In genomic region chr1:109395602-109396512, GRCh38 we compare ENCODE assay signal across 9 cellular contexts. TPM values are rescaled to one million over a fixed set of nuclear protein-coding genes. Genes with fewer than 3 reads are reported as not detected.
DNase-seq lines count a peak whose midpoint lies in the region; ATAC-seq and TF ChIP-seq lines count a peak whose summit lies in the region.
"Had no signal": no experiment of that assay in that cellular context is flagged by ENCODE, and none has a peak within 500 bp of the region (broad histone marks: within the 10 kb centered on the region; RNA-seq: fewer than 3 reads in every experiment).

No MANE protein-coding gene starts in this region.

- TF ChIP-seq POLR2A in Peyer's patch (IDR thresholded peaks at IDR 0.05) (no peak), prostate gland (IDR thresholded peaks at IDR 0.05) (no peak)

- H3K4me2 ChIP-seq in fibroblast of lung (ENCODE audit: extremely low read depth, insufficient read depth, low read length): peak overlapping the region; percentile 78

- peak; percentile 56 for DNase-seq in ELR (ENCODE audit: low read depth)
- DNase-seq in Peyer's patch: peak in 1 of 3 donors; percentile 58
- DNase-seq in fibroblast of lung (ENCODE audit: low read depth in 2 of 2): peak; percentile 30 to 79
- DNase-seq in prostate gland (ENCODE audit: low spot score): no peak
- DNase-seq in stimulated activated naive CD8-positive, alpha-beta T cell treated with anti-CD3 and anti-CD28 coated beads, Interleukin-15, Interleukin-2, amounts not matched to agents 100 U/mL and 50 U/mL, for 24 hours: no peak
- no peak for DNase-seq in anterior cingulate cortex (lab: John Stamatoyannopoulos, UW)
- no peak for DNase-seq in DMS79 (lab: John Stamatoyannopoulos, UW)

- H3K36me3 ChIP-seq in Peyer's patch (peaks cover 0 to 3% (median 0%) of the 10 kb centered on the region in 3 donors), fibroblast of lung (ENCODE audit: control insufficient read depth, insufficient read depth, low read length) (no peaks in the 10 kb centered on the region), prostate gland (no peaks in the 10 kb centered on the region)

- no peaks in the 10 kb centered on the region for H4K20me1 ChIP-seq in fibroblast of lung (ENCODE audit: control insufficient read depth, extremely low read depth, insufficient read depth, low read length)

- intact Hi-C loops in prostate gland (cut with DNase I): no loop called here

- H3K79me2 ChIP-seq in fibroblast of lung (ENCODE audit: control insufficient read depth, insufficient read depth, low read length): peaks cover 2% of the 10 kb centered on the region

- H3K4me1 ChIP-seq in Peyer's patch (peaks cover 0 to 54% (median 14%) of the 10 kb centered on the region in 4 donors), fibroblast of lung (ENCODE audit: control insufficient read depth, extremely low read depth, insufficient read depth, low read length) (peaks cover 18% of the 10 kb centered on the region), prostate gland (replicated peaks) (peaks cover 21% of the 10 kb centered on the region)

- H3K27ac ChIP-seq in Peyer's patch (peak overlapping the region in 3 of 4 donors; percentile 61 to 92 (median 88)), fibroblast of lung (ENCODE audit: insufficient read depth, low read length) (no peak overlapping the region), prostate gland (peak overlapping the region; percentile 59 to 72)

- H3K9ac ChIP-seq in fibroblast of lung (ENCODE audit: insufficient read depth, low read length): no peak overlapping the region

- 67% methylated on average over 5 of the region's 5 CpGs for WGBS in prostate gland

- no peak for TF ChIP-seq CTCF in Peyer's patch (IDR thresholded peaks at IDR 0.05)
- no peak for TF ChIP-seq CTCF in fibroblast of lung (conservative IDR thresholded peaks at IDR 0.05 in 1 of 2, IDR thresholded peaks at IDR 0.05 in 1 of 2; ENCODE audit: low read depth in 1 of 2, low read length in 2 of 2)
- no peak for TF ChIP-seq CTCF in prostate gland (IDR thresholded peaks at IDR 0.05)

- H3K9me3 ChIP-seq in Peyer's patch: no peaks in the 10 kb centered on the region
- H3K9me3 ChIP-seq in fibroblast of lung (ENCODE audit: control insufficient read depth, insufficient read depth, low read depth, low read length): no peaks in the 10 kb centered on the region
- H3K9me3 ChIP-seq in prostate gland: no peaks in the 10 kb centered on the region
- H3K9me3 ChIP-seq: mucosa of descending colon had no signal

- no peaks in the 10 kb centered on the region for H3K27me3 ChIP-seq in Peyer's patch
- H3K27me3 ChIP-seq in fibroblast of lung (ENCODE audit: control insufficient read depth, insufficient read depth, low read length): no peaks in the 10 kb centered on the region
- no peaks in the 10 kb centered on the region for H3K27me3 ChIP-seq in prostate gland (replicated peaks; ENCODE audit: insufficient read depth)

- ATAC-seq in stimulated activated naive CD8-positive, alpha-beta T cell treated with anti-CD3 and anti-CD28 coated beads, Interleukin-15, Interleukin-2, amounts not matched to agents 100 U/mL and 50 U/mL, for 24 hours: no peak
- ATAC-seq in GM19397 (IDR thresholded peaks at IDR 0.05; ENCODE audit: unreplicated experiment): no peak

- H3K4me3 ChIP-seq in Peyer's patch (peak overlapping the region in 2 of 4 donors; percentile 78 to 93), fibroblast of lung (replicated peaks in 1 of 4; ENCODE audit: control extremely low read depth in 1 of 4, insufficient read depth in 1 of 4, low read depth in 3 of 4, low read length in 4 of 4) (peak overlapping the region in 2 of 4 experiments; percentile 67 to 72), prostate gland (peak overlapping the region in 1 of 2 donors; percentile 61)
- H3K4me3 ChIP-seq: mucosa of descending colon had no signal

- no peak overlapping the region for H2AFZ ChIP-seq in fibroblast of lung (ENCODE audit: low read length)

RNA-seq across cellular contexts. Expression of gene SORT1, which starts 1.9 kb away (rescaled TPM):
- total RNA-seq in Peyer's patch (100 to 1,000 TPM in 2 of 4 donors, 10 to 100 TPM in 2; 24.8 to 124 (median 96.0) TPM), fibroblast of lung (12.8 and 37.5 TPM in 2 replicates), prostate gland (100 to 1,000 TPM in 1 of 2 donors, 10 to 100 TPM in 1; 34.0 to 164 TPM)
- 17.0 and 27.5 TPM in 2 replicates for polyA plus RNA-seq in fibroblast of lung
- 13.4 and 28.2 TPM in 2 replicates for polyA plus RNA-seq in fibroblast of lung (2012)
- 54.4 and 178 TPM in 2 replicates for polyA minus RNA-seq in fibroblast of lung (ENCODE audit: low replicate concordance)

RNA-seq across cellular contexts. Expression of gene PSMA5, which starts 30.4 kb away (rescaled TPM):
- total RNA-seq in Peyer's patch (10 to 100 TPM; 29.7 to 69.3 (median 50.4) TPM), fibroblast of lung (39.0 and 41.0 TPM in 2 replicates), prostate gland (10 to 100 TPM; 24.6 to 31.8 TPM)
- polyA plus RNA-seq in fibroblast of lung: 142 and 145 TPM in 2 replicates
- polyA plus RNA-seq in fibroblast of lung (2012): 98.3 and 113 TPM in 2 replicates
- polyA minus RNA-seq in fibroblast of lung (ENCODE audit: low replicate concordance): 17.0 and 33.7 TPM in 2 replicates

Comparison
In these comparisons a context has a peak if more than half of its experiments do, and no peak if none do; other contexts are left out.
1. DNase-seq: peak in ELR (single experiment) and fibroblast of lung (2 of 2); none in prostate gland (single experiment), stimulated activated naive CD8-positive, alpha-beta T cell treated with anti-CD3 and anti-CD28 coated beads, Interleukin-15, Interleukin-2, amounts not matched to agents 100 U/mL and 50 U/mL, for 24 hours (single experiment), anterior cingulate cortex (0 of 58) and DMS79 (single experiment).